8 cellular contexts compared by ENCODE assay signal in genomic region chr10:102055647-102056419, GRCh38. TPM values are rescaled to one million over a fixed set of nuclear protein-coding genes. Genes with fewer than 3 reads are reported as not detected.
DNase-seq lines count a peak whose midpoint lies in the region; ATAC-seq lines count a peak whose summit lies in the region.

Gene ARMH3 (minus strand): TSS chr10:102056173. CDS start chr10:102040114, 16,059 bp downstream.

- DNase-seq in CMK (ENCODE audit: low read depth) = peak; percentile 98
- DNase-seq in HT-29 (ENCODE audit: low spot score) = peak; percentile 98
- peak; percentile 93 for DNase-seq in NOMO-1 treated with dmso at 0.1 percent for 144 hours (lab: John Stamatoyannopoulos, UW; ENCODE audit: unreplicated experiment)
- DNase-seq in activated CD8-positive, alpha-beta memory T cell treated with anti-CD3 and anti-CD28 coated beads for 48 hours (ENCODE audit: low read depth in 2 of 3, low spot score in 2 of 3) = peak; percentile 55 to 81 (median 73)
- peak; percentile 99 for DNase-seq in mesendoderm
- DNase-seq in stimulated activated CD8-positive, alpha-beta memory T cell treated with anti-CD3 and anti-CD28 coated beads, Interleukin-15, amount 100 ng/mL, for 1 hour (ENCODE audit: low read depth) = peak; percentile 72

- H3K79me1 ChIP-seq in mesendoderm (ENCODE audit: low read length) = peaks cover 9% of the 10 kb centered on the region

- H3K4me3 ChIP-seq in endocrine pancreas (ENCODE audit: control insufficient read depth, insufficient read depth, low read length) (peak within 1 kb of the TSS; percentile 77), mesendoderm (ENCODE audit: low read length) (peak within 1 kb of the TSS; percentile 67)

- H3K4me1 ChIP-seq in endocrine pancreas (ENCODE audit: control insufficient read depth, insufficient read depth, low read length) = no peaks in the 10 kb centered on the region
- no peaks in the 10 kb centered on the region for H3K4me1 ChIP-seq in mesendoderm (ENCODE audit: control insufficient read depth, low read depth, low read length)

- H3K27me3 ChIP-seq in endocrine pancreas (ENCODE audit: control insufficient read depth, insufficient read depth, low read length) (no peaks in the 10 kb centered on the region), mesendoderm (ENCODE audit: insufficient read depth, low read length, poor library complexity) (no peaks in the 10 kb centered on the region)

- peak; percentile 83 for ATAC-seq in GM19468 (IDR thresholded peaks at IDR 0.05; ENCODE audit: extremely low read depth, unreplicated experiment)

- no peak within 1 kb of the TSS for H2BK15ac ChIP-seq in mesendoderm (replicated peaks; ENCODE audit: low read depth)

- no peak within 1 kb of the TSS for H4K5ac ChIP-seq in mesendoderm (ENCODE audit: low read length)

- H3K36me3 ChIP-seq in endocrine pancreas (ENCODE audit: control insufficient read depth, insufficient read depth, low read length) (no peaks in the 10 kb centered on the region), mesendoderm (ENCODE audit: control insufficient read depth, insufficient read depth, low read length) (no peaks in the 10 kb centered on the region)

- no peaks in the 10 kb centered on the region for H3K9me3 ChIP-seq in endocrine pancreas (ENCODE audit: control insufficient read depth, low read length)

- H2AK5ac ChIP-seq in mesendoderm (ENCODE audit: low read length) = no peak within 1 kb of the TSS

- peak within 1 kb of the TSS; percentile 93 for H3K56ac ChIP-seq in mesendoderm (ENCODE audit: low read length)

- peak within 1 kb of the TSS; percentile 99 for H3K9ac ChIP-seq in endocrine pancreas (ENCODE audit: control insufficient read depth, insufficient read depth, low read length)
- peak within 1 kb of the TSS; percentile 75 for H3K9ac ChIP-seq in mesendoderm (ENCODE audit: low read length)

- H3K4me2 ChIP-seq in mesendoderm (ENCODE audit: low read length) = peak within 1 kb of the TSS; percentile 60

- H3K18ac ChIP-seq in mesendoderm (ENCODE audit: low read length) = peak within 1 kb of the TSS; percentile 77

- peak within 1 kb of the TSS; percentile 72 for H3K4ac ChIP-seq in mesendoderm (ENCODE audit: low read depth, low read length)

- H4K8ac ChIP-seq in mesendoderm (ENCODE audit: low read depth, low read length) = peak within 1 kb of the TSS; percentile 60

- no CpG with 5 or more reads among the region's 79 CpGs for WGBS in mesendoderm (ENCODE audit: extremely low coverage, insufficient coverage, low lambda C conversion rate)

- peak within 1 kb of the TSS; percentile 75 for H3K27ac ChIP-seq in mesendoderm (ENCODE audit: low read depth, low read length)

- H2BK5ac ChIP-seq in mesendoderm (ENCODE audit: low read length) = peak within 1 kb of the TSS; percentile 54

- peaks cover 8% of the 10 kb centered on the region for H3K79me2 ChIP-seq in mesendoderm (ENCODE audit: control insufficient read depth, insufficient read depth, low read length)

- no peak within 1 kb of the TSS for H2BK120ac ChIP-seq in mesendoderm (ENCODE audit: low read depth, low read length)

- H3K23ac ChIP-seq in mesendoderm (ENCODE audit: low read length) = no peak within 1 kb of the TSS

RNA-seq across cellular contexts. Expression of gene ARMH3, which starts in this region (rescaled TPM):
- 8.4 and 9.2 TPM in 2 replicates for total RNA-seq in HT-29 (2014; rRNA removed; shearing (Covaris generic))
- polyA plus RNA-seq in mesendoderm (2013, experiment 1 of 2) = 8.9 TPM
- polyA plus RNA-seq in mesendoderm (2013, experiment 2 of 2) = 9.0 TPM

Comparison
In these comparisons a context has a peak if more than half of its experiments do, and no peak if none do; other contexts are left out.
1. Peak in every context shown above with its lines: DNase-seq, ATAC-seq, H3K4me3 ChIP-seq and H3K27ac ChIP-seq.